1 cellular context compared by ENCODE assay signal in the genomic region with DNA sequence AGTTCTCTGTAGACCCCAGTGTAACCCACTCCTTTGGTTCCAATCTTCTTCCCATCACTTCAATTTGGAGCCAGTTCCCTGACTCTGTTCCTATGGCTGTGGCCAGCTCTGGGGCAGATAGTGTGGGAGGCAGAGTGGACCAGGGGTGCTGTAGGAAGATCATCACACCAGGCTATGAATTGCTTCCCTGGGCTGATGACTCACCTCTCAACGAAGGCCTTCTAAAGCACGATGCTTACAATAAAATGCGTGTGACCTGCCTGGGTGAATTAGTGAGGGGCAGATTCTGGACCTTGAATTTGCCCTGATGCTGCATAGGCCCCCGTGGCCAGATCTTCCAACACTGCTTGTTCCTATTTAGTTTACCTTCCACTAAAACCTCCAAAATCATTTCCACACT.
TF ChIP-seq lines count a peak whose summit lies in the region.

No MANE protein-coding gene starts in this region.

TF ChIP-seq in HepG2, 621 proteins besides CTCF, POLR2A, EP300 and RAD21:
- TF ChIP-seq ZNF318 (CRISPR knock-in tag; IDR thresholded peaks at IDR 0.05) (no peak), ZNF343 (CRISPR knock-in tag; IDR thresholded peaks at IDR 0.05) (no peak), TCF12 (IDR thresholded peaks at IDR 0.05) (no peak), TCF12 (CRISPR knock-in tag; IDR thresholded peaks at IDR 0.05) (no peak), PAF1 (CRISPR knock-in tag; IDR thresholded peaks at IDR 0.05) (no peak), FOXJ3 (CRISPR knock-in tag; IDR thresholded peaks at IDR 0.05; ENCODE audit: borderline replicate concordance) (no peak), NBN (conservative IDR thresholded peaks at IDR 0.05) (no peak), THAP11 (CRISPR knock-in tag; IDR thresholded peaks at IDR 0.05) (no peak), SETDB1 (CRISPR knock-in tag; IDR thresholded peaks at IDR 0.05; ENCODE audit: borderline replicate concordance) (no peak), ZNF432 (CRISPR knock-in tag; IDR thresholded peaks at IDR 0.05; ENCODE audit: borderline replicate concordance) (no peak)
- TF ChIP-seq, protein P1, sequence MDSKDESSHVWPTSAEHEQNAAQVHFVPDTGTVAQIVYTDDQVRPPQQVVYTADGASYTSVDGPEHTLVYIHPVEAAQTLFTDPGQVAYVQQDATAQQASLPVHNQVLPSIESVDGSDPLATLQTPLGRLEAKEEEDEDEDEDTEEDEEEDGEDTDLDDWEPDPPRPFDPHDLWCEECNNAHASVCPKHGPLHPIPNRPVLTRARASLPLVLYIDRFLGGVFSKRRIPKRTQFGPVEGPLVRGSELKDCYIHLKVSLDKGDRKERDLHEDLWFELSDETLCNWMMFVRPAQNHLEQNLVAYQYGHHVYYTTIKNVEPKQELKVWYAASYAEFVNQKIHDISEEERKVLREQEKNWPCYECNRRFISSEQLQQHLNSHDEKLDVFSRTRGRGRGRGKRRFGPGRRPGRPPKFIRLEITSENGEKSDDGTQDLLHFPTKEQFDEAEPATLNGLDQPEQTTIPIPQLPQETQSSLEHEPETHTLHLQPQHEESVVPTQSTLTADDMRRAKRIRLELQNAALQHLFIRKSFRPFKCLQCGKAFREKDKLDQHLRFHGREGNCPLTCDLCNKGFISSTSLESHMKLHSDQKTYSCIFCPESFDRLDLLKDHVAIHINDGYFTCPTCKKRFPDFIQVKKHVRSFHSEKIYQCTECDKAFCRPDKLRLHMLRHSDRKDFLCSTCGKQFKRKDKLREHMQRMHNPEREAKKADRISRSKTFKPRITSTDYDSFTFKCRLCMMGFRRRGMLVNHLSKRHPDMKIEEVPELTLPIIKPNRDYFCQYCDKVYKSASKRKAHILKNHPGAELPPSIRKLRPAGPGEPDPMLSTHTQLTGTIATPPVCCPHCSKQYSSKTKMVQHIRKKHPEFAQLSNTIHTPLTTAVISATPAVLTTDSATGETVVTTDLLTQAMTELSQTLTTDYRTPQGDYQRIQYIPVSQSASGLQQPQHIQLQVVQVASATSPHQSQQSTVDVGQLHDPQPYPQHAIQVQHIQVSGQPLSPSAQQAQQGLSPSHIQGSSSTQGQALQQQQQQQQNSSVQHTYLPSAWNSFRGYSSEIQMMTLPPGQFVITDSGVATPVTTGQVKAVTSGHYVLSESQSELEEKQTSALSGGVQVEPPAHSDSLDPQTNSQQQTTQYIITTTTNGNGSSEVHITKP (CRISPR knock-in tag; IDR thresholded peaks at IDR 0.05; ENCODE audit: low read depth): no peak
TF ChIP-seq in HepG2: peak in this region for 0.
